21 cellular contexts compared by ENCODE assay signal in genomic region chr4:158863296-158863695, GRCh38.
"Had no signal": no experiment of that assay in that cellular context is flagged by ENCODE, and none has a peak within 500 bp of the region (broad histone marks: within the 10 kb centered on the region; RNA-seq: fewer than 3 reads in every experiment).

No MANE protein-coding gene starts in this region.

- H3K4me1 Mint-ChIP-seq: activated naive CD4-positive, alpha-beta T cell treated with anti-CD3 and anti-CD28 coated beads, Interleukin-2, amount 50 U/mL, for 24 hours; naive B cell; neural crest cell had no signal

- DNase-seq: activated CD4-positive, alpha-beta T cell treated with anti-CD3 and anti-CD28 coated beads for 1 hour; activated CD4-positive, alpha-beta T cell treated with anti-CD3 and anti-CD28 coated beads, Interleukin-2, amount 50 U/mL, for 1 hour; activated gamma-delta T cell treated with Interleukin-2 at 50 U/mL for 16 hours; activated T-cell treated with anti-CD3 and anti-CD28 coated beads, Interleukin-2, amount 50 U/mL, for 1 hour; anterior cingulate cortex; body of pancreas; dermis blood vessel endothelial cell; effector memory CD4-positive, alpha-beta T cell; foreskin melanocyte; immature natural killer cell; lower lobe of right lung; mesendoderm; naive B cell; occipital lobe; small intestine; stimulated activated CD4-positive, alpha-beta T cell treated with anti-CD3 and anti-CD28 coated beads, Interleukin-2, amount 100 ng/mL, for 24 hours; transverse colon had no signal

- H3K27me3 Mint-ChIP-seq: activated naive CD4-positive, alpha-beta T cell treated with anti-CD3 and anti-CD28 coated beads, Interleukin-2, amount 50 U/mL, for 24 hours had no signal

- H3K4me1 ChIP-seq: body of pancreas, lower lobe of right lung, transverse colon had no signal

- H3K27me3 ChIP-seq: body of pancreas, hepatocyte, transverse colon had no signal

- H3K4me3 ChIP-seq: body of pancreas, hepatocyte, lower lobe of right lung, transverse colon had no signal

- H3K27ac ChIP-seq: body of pancreas, hepatocyte, lower lobe of right lung, transverse colon had no signal

- H3K4me3 Mint-ChIP-seq: activated naive CD4-positive, alpha-beta T cell treated with anti-CD3 and anti-CD28 coated beads, Interleukin-2, amount 50 U/mL, for 24 hours; immature natural killer cell; naive B cell; neural crest cell; stimulated activated memory B cell treated with anti-CD40 and anti-IgM and Interleukin-4, amounts not matched to agents 10 μg/mL and 1 μg/mL and 100 μg/mL, for 72 hours had no signal

- H3K9me3 ChIP-seq: body of pancreas, lower lobe of right lung, transverse colon had no signal

- H3K27ac Mint-ChIP-seq: activated naive CD4-positive, alpha-beta T cell treated with anti-CD3 and anti-CD28 coated beads, Interleukin-2, amount 50 U/mL, for 24 hours; naive B cell; stimulated activated memory B cell treated with anti-CD40 and anti-IgM and Interleukin-4, amounts not matched to agents 10 μg/mL and 1 μg/mL and 100 μg/mL, for 72 hours had no signal

- H3K36me3 Mint-ChIP-seq: naive B cell; stimulated activated memory B cell treated with anti-CD40 and anti-IgM and Interleukin-4, amounts not matched to agents 10 μg/mL and 1 μg/mL and 100 μg/mL, for 72 hours had no signal

- H3K9me3 Mint-ChIP-seq: activated naive CD4-positive, alpha-beta T cell treated with anti-CD3 and anti-CD28 coated beads, Interleukin-2, amount 50 U/mL, for 24 hours; immature natural killer cell; naive B cell; neural crest cell; stimulated activated memory B cell treated with anti-CD40 and anti-IgM and Interleukin-4, amounts not matched to agents 10 μg/mL and 1 μg/mL and 100 μg/mL, for 72 hours had no signal
